ENCODE assay signal across 16 cellular contexts in the genomic region with DNA sequence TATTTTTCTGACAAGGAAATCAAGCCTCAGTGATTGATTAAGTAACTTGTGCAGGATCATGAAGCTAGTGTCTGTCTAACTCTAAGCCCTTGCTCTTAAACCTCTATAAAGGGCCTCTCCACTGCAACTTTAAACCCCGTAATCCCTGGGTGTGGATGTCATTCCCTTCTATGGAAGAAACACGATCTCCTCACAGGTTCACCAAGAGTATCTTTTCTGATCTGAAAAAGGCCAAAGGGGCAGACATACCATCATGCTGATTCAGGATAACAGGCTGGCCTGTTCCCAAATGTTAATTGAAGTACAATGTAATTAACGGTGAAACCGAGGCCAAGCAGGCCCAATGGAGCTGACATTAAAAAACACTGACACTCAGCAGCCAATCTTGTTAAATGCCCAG. TPM values are rescaled to one million over a fixed set of nuclear protein-coding genes. Genes with fewer than 3 reads are reported as not detected.
A peak's percentile ranks its signal among the peaks of the same experiment; 100 is the strongest.
DNase-seq lines count a peak whose midpoint lies in the region; ATAC-seq and TF ChIP-seq lines count a peak whose summit lies in the region.
"Had no signal": no experiment of that assay in that cellular context is flagged by ENCODE, and none has a peak within 500 bp of the region (broad histone marks: within the 10 kb centered on the region; RNA-seq: fewer than 3 reads in every experiment).

No MANE protein-coding gene starts in this region.

- H3K4me1 Mint-ChIP-seq in activated CD4-positive, alpha-beta T cell treated with anti-CD3 and anti-CD28 coated beads for 36 hours: peaks cover 7% of the 10 kb centered on the region
- H3K4me1 Mint-ChIP-seq in osteocyte (ENCODE audit: unreplicated experiment): no peaks in the 10 kb centered on the region
- H3K4me1 Mint-ChIP-seq in activated CD8-positive, alpha-beta memory T cell treated with anti-CD3 and anti-CD28 coated beads, Interleukin-2, amount 10 ng/mL, durations not matched to agents 7 days and 5 days: peaks cover 2% of the 10 kb centered on the region

- no peaks in the 10 kb centered on the region for H3K9me3 Mint-ChIP-seq in activated CD4-positive, alpha-beta T cell treated with anti-CD3 and anti-CD28 coated beads for 36 hours (ENCODE audit: low read depth)
- no peaks in the 10 kb centered on the region for H3K9me3 Mint-ChIP-seq in osteocyte (ENCODE audit: unreplicated experiment)
- H3K9me3 Mint-ChIP-seq in activated CD8-positive, alpha-beta memory T cell treated with anti-CD3 and anti-CD28 coated beads, Interleukin-2, amount 10 ng/mL, durations not matched to agents 7 days and 5 days (ENCODE audit: low read depth): no peaks in the 10 kb centered on the region

- 65% methylated on average over 4 of the region's 4 CpGs for WGBS in esophagus muscularis mucosa

- no peak for ATAC-seq in activated CD4-positive, alpha-beta T cell treated with anti-CD3 and anti-CD28 coated beads for 36 hours
- no peak for ATAC-seq in activated CD8-positive, alpha-beta memory T cell treated with anti-CD3 and anti-CD28 coated beads, Interleukin-2, amount 10 ng/mL, durations not matched to agents 7 days and 5 days

- no peaks in the 10 kb centered on the region for H3K27me3 Mint-ChIP-seq in activated CD4-positive, alpha-beta T cell treated with anti-CD3 and anti-CD28 coated beads for 36 hours
- no peaks in the 10 kb centered on the region for H3K27me3 Mint-ChIP-seq in osteocyte (ENCODE audit: unreplicated experiment)
- no peaks in the 10 kb centered on the region for H3K27me3 Mint-ChIP-seq in activated CD8-positive, alpha-beta memory T cell treated with anti-CD3 and anti-CD28 coated beads, Interleukin-2, amount 10 ng/mL, durations not matched to agents 7 days and 5 days

- H3K36me3 Mint-ChIP-seq in activated CD4-positive, alpha-beta T cell treated with anti-CD3 and anti-CD28 coated beads for 36 hours (ENCODE audit: low read depth): peaks cover 35% of the 10 kb centered on the region
- H3K36me3 Mint-ChIP-seq in osteocyte (ENCODE audit: unreplicated experiment): peaks cover 41% of the 10 kb centered on the region
- peaks cover 13% of the 10 kb centered on the region for H3K36me3 Mint-ChIP-seq in activated CD8-positive, alpha-beta memory T cell treated with anti-CD3 and anti-CD28 coated beads, Interleukin-2, amount 10 ng/mL, durations not matched to agents 7 days and 5 days

- peak overlapping the region; percentile 11 for H3K27ac Mint-ChIP-seq in activated CD4-positive, alpha-beta T cell treated with anti-CD3 and anti-CD28 coated beads for 36 hours
- no peak overlapping the region for H3K27ac Mint-ChIP-seq in osteocyte (ENCODE audit: unreplicated experiment)
- no peak overlapping the region for H3K27ac Mint-ChIP-seq in activated CD8-positive, alpha-beta memory T cell treated with anti-CD3 and anti-CD28 coated beads, Interleukin-2, amount 10 ng/mL, durations not matched to agents 7 days and 5 days

- no peak overlapping the region for H3K4me3 Mint-ChIP-seq in activated CD4-positive, alpha-beta T cell treated with anti-CD3 and anti-CD28 coated beads for 36 hours
- H3K4me3 Mint-ChIP-seq in osteocyte (ENCODE audit: unreplicated experiment): no peak overlapping the region
- no peak overlapping the region for H3K4me3 Mint-ChIP-seq in activated CD8-positive, alpha-beta memory T cell treated with anti-CD3 and anti-CD28 coated beads, Interleukin-2, amount 10 ng/mL, durations not matched to agents 7 days and 5 days

- H3K4me1 ChIP-seq in esophagus muscularis mucosa: no peaks in the 10 kb centered on the region
- H3K4me1 ChIP-seq: SJCRH30 had no signal

- DNase-seq in activated CD4-positive, alpha-beta T cell treated with anti-CD3 and anti-CD28 coated beads for 36 hours: no peak
- DNase-seq in activated CD4-positive, alpha-beta T cell treated with anti-CD3 and anti-CD28 coated beads, Interleukin-2, amount 50 U/mL, for 1 hour: no peak
- DNase-seq in NCI-H524 treated with DMSO at 0.1 percent for 48 hours (lab: John Stamatoyannopoulos, UW) (peak; percentile 77), esophagus muscularis mucosa (ENCODE audit: extremely low spot score) (peak; percentile 62), osteocyte (ENCODE audit: extremely low spot score, unreplicated experiment) (no peak), activated T-cell treated with anti-CD3 and anti-CD28 coated beads for 4 hours (no peak)
- DNase-seq in activated CD8-positive, alpha-beta memory T cell treated with anti-CD3 and anti-CD28 coated beads, Interleukin-2, amount 10 ng/mL, durations not matched to agents 7 days and 5 days: no peak
- DNase-seq: EL, H7, KBM-7, NCI-H1694, NCI-H526 treated with DMSO at 0.1 percent for 48 hours had no signal

- TF ChIP-seq CTCF in esophagus muscularis mucosa (IDR thresholded peaks at IDR 0.05) (no peak), osteocyte (IDR thresholded peaks at IDR 0.05) (no peak)

- H3K27ac ChIP-seq in esophagus muscularis mucosa (replicated peaks in 1 of 4): no peak overlapping the region
- H3K27ac ChIP-seq: C4-2B, RWPE1, SJCRH30 had no signal

- peaks cover 29 to 98% (median 71%) of the 10 kb centered on the region in 4 donors for H3K36me3 ChIP-seq in esophagus muscularis mucosa
- H3K36me3 ChIP-seq: SJCRH30 had no signal

- CTCF ChIA-PET in activated CD4-positive, alpha-beta T cell treated with anti-CD3 and anti-CD28 coated beads for 36 hours (lab: Charles Lee): interaction anchor here (0.9 kb wide), 1 partner anchor 39 kb away, joined by 3 read pairs; no protein-coding TSS in a partner anchor
- CTCF ChIA-PET in activated CD8-positive, alpha-beta memory T cell treated with anti-CD3 and anti-CD28 coated beads, Interleukin-2, amount 10 ng/mL, durations not matched to agents 7 days and 5 days (lab: Charles Lee): no interaction called here

- H3K27me3 ChIP-seq in esophagus muscularis mucosa: no peaks in the 10 kb centered on the region
- H3K27me3 ChIP-seq: SJCRH30 had no signal

- no peak overlapping the region for H3K4me3 ChIP-seq in esophagus muscularis mucosa
- H3K4me3 ChIP-seq: SJCRH30 had no signal

- TF ChIP-seq POLR2A in esophagus muscularis mucosa (IDR thresholded peaks at IDR 0.05; ENCODE audit: low read depth): no peak

- intact Hi-C loops in activated CD4-positive, alpha-beta T cell treated with anti-CD3 and anti-CD28 coated beads for 36 hours (cut with DNase I, micrococcal nuclease): no loop called here
- intact Hi-C loops in esophagus muscularis mucosa (cut with DNase I): no loop called here

- POLR2A ChIA-PET in activated CD4-positive, alpha-beta T cell treated with anti-CD3 and anti-CD28 coated beads for 36 hours (lab: Charles Lee): no interaction called here

- H3K9me3 ChIP-seq in esophagus muscularis mucosa: no peaks in the 10 kb centered on the region
- H3K9me3 ChIP-seq: SJCRH30 had no signal

- TF ChIP-seq EP300 in esophagus muscularis mucosa (IDR thresholded peaks at IDR 0.05): no peak

RNA-seq across cellular contexts. Expression of gene TTC12, which starts 17.1 kb away (rescaled TPM):
- total RNA-seq in activated CD4-positive, alpha-beta T cell treated with anti-CD3 and anti-CD28 coated beads for 36 hours: 10 to 100 TPM; 16.3 to 17.6 TPM
- total RNA-seq in esophagus muscularis mucosa (10 to 100 TPM; 10.4 to 16.2 (median 13.3) TPM), osteocyte (12.6 and 13.2 TPM in 2 replicates)
- total RNA-seq in activated CD8-positive, alpha-beta memory T cell treated with anti-CD3 and anti-CD28 coated beads, Interleukin-2, amount 10 ng/mL, durations not matched to agents 7 days and 5 days: 10 to 100 TPM; 10.4 to 15.9 TPM
- total RNA-seq: A673, SJCRH30 had no signal

RNA-seq across cellular contexts. Expression of gene ANKK1, which starts 56.1 kb away (rescaled TPM):
- total RNA-seq in activated CD4-positive, alpha-beta T cell treated with anti-CD3 and anti-CD28 coated beads for 36 hours: under 1 TPM; 0.07 to 0.14 TPM
- total RNA-seq in esophagus muscularis mucosa (under 1 TPM in 3 of 4 donors, not detected in 1; 0.17 to 0.83 (median 0.29) TPM), osteocyte (not detected in 2 replicates)
- under 1 TPM in 1 of 2 experiments, not detected in 1; 0.29 TPM for total RNA-seq in activated CD8-positive, alpha-beta memory T cell treated with anti-CD3 and anti-CD28 coated beads, Interleukin-2, amount 10 ng/mL, durations not matched to agents 7 days and 5 days
- total RNA-seq: H7, SJCRH30 had no signal

Comparison
In these comparisons a context has a peak if more than half of its experiments do, and no peak if none do; other contexts are left out.
1. DNase-seq: peak in NCI-H524 treated with DMSO at 0.1 percent for 48 hours (single experiment) and esophagus muscularis mucosa (single experiment); none in activated CD4-positive, alpha-beta T cell treated with anti-CD3 and anti-CD28 coated beads for 36 hours (single experiment), activated CD4-positive, alpha-beta T cell treated with anti-CD3 and anti-CD28 coated beads, Interleukin-2, amount 50 U/mL, for 1 hour (single experiment), osteocyte (single experiment), activated T-cell treated with anti-CD3 and anti-CD28 coated beads for 4 hours (single experiment) and activated CD8-positive, alpha-beta memory T cell treated with anti-CD3 and anti-CD28 coated beads, Interleukin-2, amount 10 ng/mL, durations not matched to agents 7 days and 5 days (single experiment).